ENCODE assay signal across 19 cellular contexts in genomic region chr4:26173619-26174018, GRCh38.
A peak's percentile ranks its signal among the peaks of the same experiment; 100 is the strongest.
DNase-seq lines count a peak whose midpoint lies in the region; ATAC-seq, FAIRE-seq and TF ChIP-seq lines count a peak whose summit lies in the region.
"Had no signal": no experiment of that assay in that cellular context is flagged by ENCODE, and none has a peak within 500 bp of the region (broad histone marks: within the 10 kb centered on the region; RNA-seq: fewer than 3 reads in every experiment).

No MANE protein-coding gene starts in this region.

- POLR2A ChIA-PET in Caco-2 (lab: Charles Lee) (no interaction called here), IMR-90 (lab: Charles Lee; ENCODE audit: unreplicated experiment) (no interaction called here), GM10248 (lab: Yijun Ruan, JAX) (no interaction called here)

- peak overlapping the region; percentile 21; the same call in 1 of the 2 replicates for H3K9ac ChIP-seq in IMR-90 (ENCODE audit: low read depth, low read length)
- H3K9ac ChIP-seq: BLaER1 had no signal

- intact Hi-C loops in Caco-2 (cut with micrococcal nuclease; ENCODE audit: unreplicated experiment) (loop anchor here (2.0 to 5.0 kb wide), 2 partner anchors 29 to 149 kb away; partner anchors contain the start of gene RBPJ), IMR-90 (cut with micrococcal nuclease) (loop anchor here (2.0 to 5.0 kb wide), 4 partner anchors 91 to 239 kb away; no protein-coding TSS in a partner anchor), pancreas (cut with DNase I) (no loop called here)

- H3K4me1 ChIP-seq in Caco-2, result peaks cover 28% of the 10 kb centered on the region
- peaks cover 28% of the 10 kb centered on the region for H3K4me1 ChIP-seq in IMR-90 (ENCODE audit: control insufficient read depth, insufficient read depth, low read length)
- peaks cover 0 to 5% (median 0%) of the 10 kb centered on the region in 3 donors for H3K4me1 ChIP-seq in pancreas

- TF ChIP-seq POLR2A in IMR-90 (IDR thresholded peaks at IDR 0.05; ENCODE audit: low read depth, low read length), result no peak

- FAIRE-seq in pancreas (lab: Jason Lieb, UNC), result no peak
- FAIRE-seq: frontal cortex had no signal

- H3K9me1 ChIP-seq in IMR-90 (ENCODE audit: insufficient read depth, low read length), result peaks cover 25% of the 10 kb centered on the region

- H2BK15ac ChIP-seq in IMR-90 (ENCODE audit: low read depth, low read length), result peak overlapping the region; percentile 68; the same call in 2 of the 3 replicates

- H3K27ac ChIP-seq in IMR-90 (ENCODE audit: insufficient read depth, low read length) (peak overlapping the region; percentile 74; the same call in 1 of the 2 replicates), pancreas (peak overlapping the region in 3 of 4 donors; percentile 35 to 67 (median 60))
- H3K27ac ChIP-seq: BLaER1, suprapubic skin had no signal

- in situ Hi-C loops in IMR-90 (cut with MboI; ENCODE audit: low sequenced_read_pairs), result loop anchor here (10.0 kb wide), 1 partner anchor 151 kb away; the partner anchor contains the start of gene RBPJ

- ATAC-seq in IMR-90 (ENCODE audit: low read depth) (peak; percentile 79), pancreas (peak; percentile 72 to 87 (median 84))
- ATAC-seq: activated naive CD4-positive, alpha-beta T cell treated with anti-CD3 and anti-CD28 coated beads, Interleukin-2, amount 50 U/mL, for 72 hours; Panc1; WTC11 had no signal

- H3K18ac ChIP-seq in IMR-90 (ENCODE audit: low read depth, low read length), result peak overlapping the region; percentile 82

- peak overlapping the region; percentile 59 for H3K27ac Mint-ChIP-seq in Caco-2 (ENCODE audit: unreplicated experiment)
- H3K27ac Mint-ChIP-seq: WTC11 had no signal

- H4K5ac ChIP-seq in IMR-90 (ENCODE audit: low read depth, low read length), result peak overlapping the region; percentile 43; the same call in 1 of the 2 replicates

- H4K20me1 ChIP-seq in IMR-90 (ENCODE audit: insufficient read depth, low read length), result no peaks in the 10 kb centered on the region
- H4K20me1 ChIP-seq: BLaER1 had no signal

- H3K4me1 Mint-ChIP-seq in Caco-2 (ENCODE audit: low read depth, unreplicated experiment), result peaks cover 8% of the 10 kb centered on the region
- H3K4me1 Mint-ChIP-seq: central memory CD8-positive, alpha-beta T cell had no signal

- H3K27me3 Mint-ChIP-seq in Caco-2 (ENCODE audit: insufficient read depth, unreplicated experiment), result no peaks in the 10 kb centered on the region

- peak overlapping the region; percentile 94 for H2BK120ac ChIP-seq in IMR-90 (ENCODE audit: low read depth, low read length)

- peak overlapping the region; percentile 56; the same call in 1 of the 2 replicates for H2AK5ac ChIP-seq in IMR-90 (ENCODE audit: low read depth, low read length)

- peak overlapping the region; percentile 44 for H3K23ac ChIP-seq in IMR-90 (ENCODE audit: low read depth, low read length)

- peak overlapping the region; percentile 97 for H2BK20ac ChIP-seq in IMR-90 (ENCODE audit: low read depth, low read length)

- H3K36me3 Mint-ChIP-seq in Caco-2 (ENCODE audit: insufficient read depth, unreplicated experiment), result peaks cover 5% of the 10 kb centered on the region

- H3K36me3 ChIP-seq in Caco-2 (ENCODE audit: control insufficient read depth, insufficient read depth, low read length), result no peaks in the 10 kb centered on the region
- no peaks in the 10 kb centered on the region for H3K36me3 ChIP-seq in IMR-90 (ENCODE audit: control insufficient read depth, insufficient read depth, low read length)
- H3K36me3 ChIP-seq in pancreas, result no peaks in the 10 kb centered on the region
- H3K36me3 ChIP-seq: BLaER1, suprapubic skin had no signal

- TF ChIP-seq RAD21 in IMR-90 (IDR thresholded peaks at IDR 0.05; ENCODE audit: low read length), result no peak

- H2AK9ac ChIP-seq in IMR-90 (replicated peaks; ENCODE audit: low read depth, low read length, poor library complexity), result peak overlapping the region; percentile 13

- H3K14ac ChIP-seq in IMR-90 (replicated peaks; ENCODE audit: low read depth, low read length), result peak overlapping the region; percentile 76

- no peaks in the 10 kb centered on the region for H3K9me3 ChIP-seq in Caco-2
- no peaks in the 10 kb centered on the region for H3K9me3 ChIP-seq in IMR-90 (ENCODE audit: control insufficient read depth, insufficient read depth, low read length)
- H3K9me3 ChIP-seq in pancreas, result no peaks in the 10 kb centered on the region
- H3K9me3 ChIP-seq: BLaER1, suprapubic skin had no signal

- peak overlapping the region in 1 of 2 experiments; percentile 84; a peak in 2 of 4 replicates for H4K8ac ChIP-seq in IMR-90 (ENCODE audit: low read depth in 2 of 2, low read length in 2 of 2)

- peak overlapping the region; percentile 28; the same call in 1 of the 2 replicates for H3K56ac ChIP-seq in IMR-90 (ENCODE audit: extremely low read depth, insufficient read depth, low read length)

- H3K4ac ChIP-seq in IMR-90 (ENCODE audit: low read depth, low read length), result peak overlapping the region; percentile 87

- no peak overlapping the region for H3K4me3 ChIP-seq in Caco-2 (ENCODE audit: low read depth, low read length)
- H3K4me3 ChIP-seq in IMR-90 (ENCODE audit: insufficient read depth, low read depth, low read length), result no peak overlapping the region
- no peak overlapping the region for H3K4me3 ChIP-seq in pancreas
- H3K4me3 ChIP-seq: BLaER1, lung, suprapubic skin had no signal

- no peaks in the 10 kb centered on the region for H3K9me3 Mint-ChIP-seq in Caco-2 (ENCODE audit: unreplicated experiment)
- H3K9me3 Mint-ChIP-seq: central memory CD8-positive, alpha-beta T cell had no signal

- dilution Hi-C loops in IMR-90 (cut with HindIII; ENCODE audit: low sequenced_read_pairs, unreplicated experiment), result no loop called here

- DNase-seq in Caco-2, result no peak
- peak; percentile 93 for DNase-seq in IMR-90
- DNase-seq in brain pericyte (ENCODE audit: low read depth, low spot score), result peak; percentile 18
- DNase-seq in pancreas, result peak in 5 of 6 donors; percentile 53 to 69 (median 61)
- DNase-seq in NCI-H510A (lab: John Stamatoyannopoulos, UW), result no peak
- DNase-seq in kidney tubule cell (ENCODE audit: low spot score), result no peak
- no peak for DNase-seq in GM10248 (ENCODE audit: extremely low spot score)
- DNase-seq: DMS53, NCI-H1930, NCI-H748 treated with DMSO at 0.1 percent for 48 hours, SW 1271 had no signal

- no peak for TF ChIP-seq CTCF in Caco-2 (IDR thresholded peaks at IDR 0.05; ENCODE audit: insufficient read depth in 1 of 2, low read depth in 1 of 2, low read length in 1 of 2, severe bottlenecking in 1 of 2, unreplicated experiment in 1 of 2)
- no peak for TF ChIP-seq CTCF in IMR-90 (conservative IDR thresholded peaks at IDR 0.05; ENCODE audit: low read depth, low read length)
- no peak for TF ChIP-seq CTCF in pancreas (IDR thresholded peaks at IDR 0.05)
- TF ChIP-seq CTCF in GM10248 (IDR thresholded peaks at IDR 0.05; ENCODE audit: control extremely low read depth, extremely low read depth, low read depth, missing control alignments), result no peak

- H4K91ac ChIP-seq in IMR-90 (ENCODE audit: insufficient read depth, low read depth, low read length), result peak overlapping the region; percentile 56

- H3K4me3 Mint-ChIP-seq in Caco-2 (ENCODE audit: unreplicated experiment), result peak overlapping the region; percentile 72
- H3K4me3 Mint-ChIP-seq: central memory CD8-positive, alpha-beta T cell; WTC11 had no signal

- CTCF ChIA-PET in Caco-2 (lab: Charles Lee), result interaction anchor here (0.6 to 1.3 kb wide), 3 partner anchors 12 to 146 kb away, joined by 3 to 7 read pairs (median 3); no protein-coding TSS in a partner anchor
- CTCF ChIA-PET in IMR-90 (lab: Yijun Ruan, JAX), result interaction anchor here (1.0 to 1.8 kb wide), 4 partner anchors 12 to 111 kb away, joined by 3 to 5 read pairs (median 3); no protein-coding TSS in a partner anchor
- CTCF ChIA-PET in GM10248 (lab: Yijun Ruan, JAX), result interaction anchor here (0.7 to 1.8 kb wide), 7 partner anchors 10 to 331 kb away, joined by 3 to 6 read pairs (median 4); no protein-coding TSS in a partner anchor

- H3K27me3 ChIP-seq in Caco-2 (replicated peaks; ENCODE audit: control insufficient read depth, insufficient read depth, low read length), result no peaks in the 10 kb centered on the region
- H3K27me3 ChIP-seq in IMR-90 (ENCODE audit: control insufficient read depth, insufficient read depth, low read length), result no peaks in the 10 kb centered on the region
- H3K27me3 ChIP-seq in pancreas, result no peaks in the 10 kb centered on the region
- H3K27me3 ChIP-seq: BLaER1, suprapubic skin had no signal

- peak overlapping the region; percentile 83 for H2BK5ac ChIP-seq in IMR-90 (ENCODE audit: low read depth, low read length, poor library complexity, severe bottlenecking)

- H2AFZ ChIP-seq in IMR-90 (replicated peaks; ENCODE audit: low read length, poor library complexity), result peak overlapping the region; percentile 28

- 4% methylated on average over 4 of the region's 7 CpGs; no CpG with 5 or more reads in 1 of the 2 experiments for WGBS in IMR-90 (ENCODE audit: extremely low coverage in 2 of 2, insufficient read length in 1 of 2), 2 experiments
- WGBS in pancreas, 2 donors, result 8 to 10% methylated on average over 7 of the region's 7 CpGs

- BruUV-seq in Caco-2 (replicated peaks; lab: Mats Ljungman, UMichigan), result no TSS peak
- BruUV-seq in IMR-90 (replicated peaks; lab: Mats Ljungman, UMichigan), result no TSS peak

- peaks cover 0 to 3% of the 10 kb centered on the region in 2 experiments; a peak in 1 of 4 replicates for H3K79me1 ChIP-seq in IMR-90 (ENCODE audit: low read depth in 1 of 2, low read length in 2 of 2)

- peak overlapping the region; percentile 52; the same call in 1 of the 2 replicates for H3K4me2 ChIP-seq in IMR-90 (ENCODE audit: low read depth, low read length)
- H3K4me2 ChIP-seq: BLaER1 had no signal

TF ChIP-seq in IMR-90, 13 proteins besides CTCF, POLR2A, EP300 and RAD21:
- TF ChIP-seq BHLHE40 (IDR thresholded peaks at IDR 0.05; ENCODE audit: low read depth, low read length), result peak; percentile 84
- TF ChIP-seq CHD1 (IDR thresholded peaks at IDR 0.05; ENCODE audit: low read depth, low read length), result no peak
TF ChIP-seq in IMR-90: peak in this region for 1.

Comparison
In these comparisons a context has a peak if more than half of its experiments do, and no peak if none do; other contexts are left out.
1. DNase-seq: peak in IMR-90 (single experiment), brain pericyte (single experiment) and pancreas (5 of 6); none in Caco-2 (0 of 2), NCI-H510A (single experiment), kidney tubule cell (single experiment) and GM10248 (single experiment).
2. intact Hi-C loops: an anchor here in Caco-2 (2.0 to 5.0 kb wide) and IMR-90 (2.0 to 5.0 kb wide); none called in pancreas.